In the genomic region with DNA sequence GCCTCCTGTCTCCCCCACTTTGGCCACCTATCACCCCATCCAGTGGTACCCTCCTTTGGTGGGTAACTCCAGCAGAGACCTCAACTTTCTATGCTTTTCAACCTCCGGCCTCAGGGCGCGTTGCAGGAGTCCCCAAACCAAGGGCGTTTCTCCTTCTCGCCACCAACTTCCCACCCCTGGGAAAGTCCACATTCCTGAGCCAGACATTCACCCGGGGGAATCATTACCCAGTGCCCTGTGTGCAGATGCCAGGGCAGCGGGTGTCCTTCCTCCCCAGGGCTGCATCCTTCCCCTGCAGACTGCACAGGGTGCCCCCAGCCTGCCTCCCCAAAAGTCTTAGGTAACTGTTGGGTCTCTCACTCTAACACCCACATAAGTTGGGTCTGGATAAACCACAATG, we compare ENCODE assay signal across 1 cellular context.
TF ChIP-seq lines count a peak whose summit lies in the region.

No MANE protein-coding gene starts in this region.

TF ChIP-seq in HCT116, 20 proteins besides CTCF, POLR2A, EP300 and RAD21 (continued from another document):
- no peak for TF ChIP-seq EZH2phosphoT487 (IDR thresholded peaks at IDR 0.05; ENCODE audit: borderline replicate concordance)
- TF ChIP-seq YY1 (IDR thresholded peaks at IDR 0.05; ENCODE audit: extremely low read depth, insufficient replicate concordance, low read depth, low read length) = no peak
- TF ChIP-seq CBX3 (IDR thresholded peaks at IDR 0.05; ENCODE audit: low read depth) = no peak
- TF ChIP-seq ZNF274 (IDR thresholded peaks at IDR 0.05; ENCODE audit: low read depth, low read length) = no peak
- no peak for TF ChIP-seq TCF7L2 (IDR thresholded peaks at IDR 0.05; ENCODE audit: borderline replicate concordance, extremely low read depth, insufficient read depth, insufficient read length)
- TF ChIP-seq ELF1 (IDR thresholded peaks at IDR 0.05; ENCODE audit: borderline replicate concordance, low read depth) = no peak
- no peak for TF ChIP-seq FOSL1 (IDR thresholded peaks at IDR 0.05; ENCODE audit: low read depth)
- no peak for TF ChIP-seq POLR2AphosphoS5 (IDR thresholded peaks at IDR 0.05; ENCODE audit: low read depth, low read length)
- no peak for TF ChIP-seq JUND (IDR thresholded peaks at IDR 0.05)
- TF ChIP-seq, protein P1, sequence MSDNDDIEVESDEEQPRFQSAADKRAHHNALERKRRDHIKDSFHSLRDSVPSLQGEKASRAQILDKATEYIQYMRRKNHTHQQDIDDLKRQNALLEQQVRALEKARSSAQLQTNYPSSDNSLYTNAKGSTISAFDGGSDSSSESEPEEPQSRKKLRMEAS (IDR thresholded peaks at IDR 0.05) = no peak
- no peak for TF ChIP-seq SIN3A (IDR thresholded peaks at IDR 0.05; ENCODE audit: low read depth)
- no peak for TF ChIP-seq ATF3 (IDR thresholded peaks at IDR 0.05)
- no peak for TF ChIP-seq SRF (IDR thresholded peaks at IDR 0.05; ENCODE audit: low read depth)
- no peak for TF ChIP-seq EZH2 (IDR thresholded peaks at IDR 0.05)
- TF ChIP-seq EGR1 (IDR thresholded peaks at IDR 0.05; ENCODE audit: low read depth) = no peak
- TF ChIP-seq ZBTB33 (IDR thresholded peaks at IDR 0.05; ENCODE audit: extremely low read depth, insufficient replicate concordance, low read length) = no peak
- TF ChIP-seq SP1 (IDR thresholded peaks at IDR 0.05; ENCODE audit: low read depth) = no peak
- TF ChIP-seq ZFX (IDR thresholded peaks at IDR 0.05) = no peak
- TF ChIP-seq CEBPB (IDR thresholded peaks at IDR 0.05; ENCODE audit: low read depth) = no peak
TF ChIP-seq in HCT116: peak in this region for 0.
